Comparison of ENCODE assay signal across 22 cellular contexts in the genomic region with DNA sequence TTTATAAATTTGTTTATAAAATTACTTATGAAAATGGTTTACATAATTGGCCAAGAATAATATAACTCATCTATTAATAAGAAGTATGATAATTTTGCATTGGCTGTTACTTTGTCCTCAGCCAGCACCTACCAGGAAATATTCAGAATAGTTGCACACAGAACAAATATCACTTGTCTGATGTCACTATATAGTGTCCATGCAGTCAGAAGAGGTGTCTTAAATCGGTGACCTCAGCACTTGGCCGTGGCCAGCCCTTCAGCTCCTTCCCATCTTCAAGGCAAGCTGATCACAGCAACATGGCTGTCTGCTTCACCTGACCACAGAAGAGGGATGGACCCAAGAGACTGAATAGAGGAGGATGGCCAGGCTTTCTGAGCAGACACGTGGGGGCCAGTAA. TPM values are rescaled to one million over a fixed set of nuclear protein-coding genes. Genes with fewer than 3 reads are reported as not detected.
"Had no signal": no experiment of that assay in that cellular context is flagged by ENCODE, and none has a peak within 500 bp of the region (broad histone marks: within the 10 kb centered on the region; RNA-seq: fewer than 3 reads in every experiment).

No MANE protein-coding gene starts in this region.

- H3K9me3 ChIP-seq: MG63, SJSA1 had no signal

- H3K27me3 ChIP-seq: MG63, SJSA1 had no signal

- H3K27ac ChIP-seq: SJSA1, SK-N-MC had no signal

- DNase-seq: IMR-90, Karpas-422, KG1, MG63, NCI-H1092 treated with DMSO at 0.1 percent for 48 hours, NCI-H1436, NCI-H187, NCI-H2029, NCI-H2081 treated with DMSO at 0.1 percent for 48 hours, NCI-H2171, NCI-H226, NCI-H446, NCI-H510A, NCI-H524 treated with DMSO at 0.1 percent for 48 hours, NCI-H69, NCI-H774, Right ventricle myocardium superior, RPMI8226, SIG-M5 had no signal

- H3K4me3 ChIP-seq: MG63, SJSA1, SK-N-MC had no signal

- H3K36me3 ChIP-seq: MG63, SJSA1 had no signal

RNA-seq across cellular contexts. Expression of gene PDE10A, which starts 22.3 kb away (rescaled TPM):
- polyA plus RNA-seq: HepG2 had no signal
